In the genomic region with DNA sequence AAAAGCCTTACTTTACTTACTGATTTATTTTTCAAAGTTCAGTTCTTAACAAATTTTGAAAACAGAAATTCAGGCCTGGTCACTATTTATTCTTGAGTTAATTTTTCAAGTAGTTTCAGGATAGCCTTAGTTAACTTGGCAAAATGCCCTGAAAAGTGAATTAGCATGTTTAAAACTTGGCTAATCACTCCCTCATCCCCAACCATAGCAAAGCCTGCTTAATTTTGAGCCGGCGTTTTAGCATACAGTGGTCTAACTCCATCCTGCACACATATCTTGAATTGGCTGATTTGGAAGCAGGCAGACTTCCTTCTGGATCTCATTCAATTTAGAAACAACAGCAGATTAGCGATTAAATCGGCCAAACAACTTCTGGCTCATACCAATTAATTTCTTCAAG, we compare ENCODE assay signal across 25 cellular contexts.
A peak's percentile ranks its signal among the peaks of the same experiment; 100 is the strongest.
DNase-seq lines count a peak whose midpoint lies in the region; ATAC-seq and TF ChIP-seq lines count a peak whose summit lies in the region.
"Had no signal": no experiment of that assay in that cellular context is flagged by ENCODE, and none has a peak within 500 bp of the region (broad histone marks: within the 10 kb centered on the region; RNA-seq: fewer than 3 reads in every experiment).

No MANE protein-coding gene starts in this region.

- peaks cover 3% of the 10 kb centered on the region for H3K9me3 ChIP-seq in adipocyte (ENCODE audit: control insufficient read depth, low read length)
- H3K9me3 ChIP-seq: Peyer's patch, right lobe of liver, upper lobe of right lung had no signal

- ATAC-seq in GM18873 (IDR thresholded peaks at IDR 0.05; ENCODE audit: low FRiP score, unreplicated experiment) (no peak), GM21390 (IDR thresholded peaks at IDR 0.05; ENCODE audit: unreplicated experiment) (no peak)
- ATAC-seq: HepG2; naive thymus-derived CD4-positive, alpha-beta T cell; upper lobe of right lung; WTC11 had no signal

- H3K4me1 ChIP-seq in adipocyte (ENCODE audit: control insufficient read depth, insufficient read depth, low read length), result peaks cover 7% of the 10 kb centered on the region

- DNase-seq in AG10803 (ENCODE audit: low read depth), result peak; percentile 24
- peak; percentile 16 for DNase-seq in EH (ENCODE audit: low read depth)
- peak; percentile 33 for DNase-seq in adipocyte (ENCODE audit: low read depth)
- DNase-seq in fibroblast of mammary gland (ENCODE audit: low read depth), result peak; percentile 38
- no peak for DNase-seq in COR-L47 (lab: John Stamatoyannopoulos, UW)
- no peak for DNase-seq in GF-D8 (lab: John Stamatoyannopoulos, UW)
- DNase-seq: activated CD4-positive, alpha-beta memory T cell treated with anti-CD3 and anti-CD28 coated beads for 36 hours; activated naive CD4-positive, alpha-beta T cell; activated T-cell treated with anti-CD3 and anti-CD28 coated beads for 4 hours; amygdala; foreskin melanocyte; HFFc6; hypothalamus; islet precursor cell; naive thymus-derived CD4-positive, alpha-beta T cell; NCI-H146; Peyer's patch; right lobe of liver; stimulated activated CD8-positive, alpha-beta memory T cell treated with anti-CD3 and anti-CD28 coated beads, Interleukin-4, amount 100 ng/mL, for 48 hours; T-helper 2 cell; upper lobe of right lung had no signal

- TF ChIP-seq CTCF in AG10803 (conservative IDR thresholded peaks at IDR 0.05; ENCODE audit: low read length) (no peak), fibroblast of mammary gland (conservative IDR thresholded peaks at IDR 0.05; ENCODE audit: control insufficient read depth, insufficient read depth, low read depth, low read length) (no peak)

- H3K4me3 ChIP-seq in AG10803 (ENCODE audit: low read length), result no peak overlapping the region
- H3K4me3 ChIP-seq in adipocyte (ENCODE audit: low read length), result no peak overlapping the region
- H3K4me3 ChIP-seq in fibroblast of mammary gland (ENCODE audit: control insufficient read depth, low read depth, low read length), result no peak overlapping the region
- H3K4me3 ChIP-seq: Peyer's patch, right lobe of liver, upper lobe of right lung had no signal

- no peaks in the 10 kb centered on the region for H3K36me3 ChIP-seq in adipocyte (ENCODE audit: control insufficient read depth, insufficient read depth, low read length, severe bottlenecking)
- H3K36me3 ChIP-seq: Peyer's patch, right lobe of liver, upper lobe of right lung had no signal

- H3K9ac ChIP-seq in adipocyte (ENCODE audit: low read length), result no peak overlapping the region

- H3K27me3 ChIP-seq in adipocyte (replicated peaks; ENCODE audit: control insufficient read depth, insufficient read depth, low read length), result no peaks in the 10 kb centered on the region
- H3K27me3 ChIP-seq: Peyer's patch, right lobe of liver, upper lobe of right lung had no signal

Comparison
In these comparisons a context has a peak if more than half of its experiments do, and no peak if none do; other contexts are left out.
1. DNase-seq: peak in AG10803 (single experiment), EH (single experiment), adipocyte (single experiment) and fibroblast of mammary gland (single experiment); none in COR-L47 (single experiment) and GF-D8 (single experiment).